Comparison of ENCODE assay signal across 16 cellular contexts in the genomic region with DNA sequence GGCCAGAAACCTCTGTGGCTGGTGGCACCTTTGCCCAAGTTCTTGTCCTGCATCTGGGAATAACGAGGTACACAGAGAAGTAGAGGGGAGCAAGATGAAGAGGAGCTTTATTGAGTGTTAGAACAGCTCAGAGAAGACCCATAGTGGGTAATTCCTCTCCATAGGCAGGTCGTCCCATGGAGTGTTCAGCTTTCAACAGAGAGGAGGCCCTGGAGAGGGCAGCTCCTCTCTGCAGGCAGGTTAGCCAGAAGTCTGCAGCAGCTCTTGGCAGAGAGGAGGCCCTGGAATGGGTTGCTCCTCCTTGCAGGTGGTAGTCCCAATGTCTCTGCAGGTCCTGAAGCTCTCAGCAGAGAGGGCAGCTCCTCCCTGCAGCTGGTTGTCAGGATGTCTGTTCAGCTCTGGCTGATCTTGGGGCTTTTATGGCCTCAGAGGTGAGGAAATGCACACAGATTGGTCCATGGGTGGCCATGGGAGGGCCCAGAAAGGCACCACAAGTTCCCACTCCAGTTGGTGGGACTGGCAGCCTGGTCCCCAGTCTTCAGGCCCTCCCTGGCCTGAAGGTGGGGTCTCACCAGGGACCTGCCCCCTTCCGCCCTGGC.
DNase-seq lines count a peak whose midpoint lies in the region; ATAC-seq and TF ChIP-seq lines count a peak whose summit lies in the region.
"Had no signal": no experiment of that assay in that cellular context is flagged by ENCODE, and none has a peak within 500 bp of the region (broad histone marks: within the 10 kb centered on the region; RNA-seq: fewer than 3 reads in every experiment).

No MANE protein-coding gene starts in this region.

- H3K9me3 Mint-ChIP-seq in activated naive CD4-positive, alpha-beta T cell treated with anti-CD3 and anti-CD28 coated beads, Interleukin-2, amount 10 ng/mL, durations not matched to agents 7 days and 5 days = peaks cover 3% of the 10 kb centered on the region
- no peaks in the 10 kb centered on the region for H3K9me3 Mint-ChIP-seq in stimulated activated naive CD8-positive, alpha-beta T cell treated with anti-CD3 and anti-CD28 coated beads, Interleukin-15, Interleukin-2, amounts not matched to agents 100 ng/mL and 50 ng/mL, for 24 hours

- H2AFZ ChIP-seq in Loucy (ENCODE audit: low read length) = peak overlapping the region; percentile 62; the same call in 1 of the 2 replicates

- H3K4me1 ChIP-seq in Loucy (ENCODE audit: insufficient read depth, low read length, poor library complexity, severe bottlenecking) (peaks cover 13% of the 10 kb centered on the region), BE2C (peaks cover 2% of the 10 kb centered on the region)
- H3K4me1 ChIP-seq: gastrocnemius medialis had no signal

- H3F3A ChIP-seq in Loucy (ENCODE audit: low read depth) = no peaks in the 10 kb centered on the region

- peaks cover 28% of the 10 kb centered on the region for H3K4me1 Mint-ChIP-seq in activated naive CD4-positive, alpha-beta T cell treated with anti-CD3 and anti-CD28 coated beads, Interleukin-2, amount 10 ng/mL, durations not matched to agents 7 days and 5 days
- peaks cover 27% of the 10 kb centered on the region for H3K4me1 Mint-ChIP-seq in stimulated activated naive CD8-positive, alpha-beta T cell treated with anti-CD3 and anti-CD28 coated beads, Interleukin-15, Interleukin-2, amounts not matched to agents 100 ng/mL and 50 ng/mL, for 24 hours (ENCODE audit: low read depth)

- no peaks in the 10 kb centered on the region for H4K20me1 ChIP-seq in Loucy (ENCODE audit: insufficient read depth, low read length, poor library complexity, severe bottlenecking)

- H3K4me2 ChIP-seq in Loucy (ENCODE audit: low read depth, low read length, poor library complexity, severe bottlenecking) = no peak overlapping the region

- TF ChIP-seq CTCF in Loucy (conservative IDR thresholded peaks at IDR 0.05; ENCODE audit: low read length) (no peak), BE2C (IDR thresholded peaks at IDR 0.05; ENCODE audit: low read depth, low read length) (no peak)

- no peak overlapping the region for H3K9ac ChIP-seq in Loucy (ENCODE audit: low read depth, low read length, poor library complexity, severe bottlenecking)

- H3K4me3 ChIP-seq in Loucy (ENCODE audit: low read length, poor library complexity, severe bottlenecking) (no peak overlapping the region), BE2C (ENCODE audit: low read depth, low read length) (no peak overlapping the region)
- H3K4me3 ChIP-seq: gastrocnemius medialis had no signal

- CTCF ChIA-PET in activated naive CD4-positive, alpha-beta T cell treated with anti-CD3 and anti-CD28 coated beads, Interleukin-2, amount 10 ng/mL, durations not matched to agents 7 days and 5 days (lab: Charles Lee) = interaction anchor here (0.7 to 1.3 kb wide), 5 partner anchors 9 to 827 kb away, joined by 3 to 5 read pairs (median 4); no protein-coding TSS in a partner anchor

- peak; percentile 48 for ATAC-seq in GM21447 (IDR thresholded peaks at IDR 0.05; ENCODE audit: unreplicated experiment)
- ATAC-seq: gastrocnemius medialis had no signal

- peak overlapping the region; percentile 60 for H3K27ac Mint-ChIP-seq in activated naive CD4-positive, alpha-beta T cell treated with anti-CD3 and anti-CD28 coated beads, Interleukin-2, amount 10 ng/mL, durations not matched to agents 7 days and 5 days
- H3K27ac Mint-ChIP-seq in stimulated activated naive CD8-positive, alpha-beta T cell treated with anti-CD3 and anti-CD28 coated beads, Interleukin-15, Interleukin-2, amounts not matched to agents 100 ng/mL and 50 ng/mL, for 24 hours = peak overlapping the region; percentile 68

- H3K9me3 ChIP-seq in Loucy (ENCODE audit: insufficient read depth, low read depth, low read length) (no peaks in the 10 kb centered on the region), BE2C (no peaks in the 10 kb centered on the region)
- H3K9me3 ChIP-seq: gastrocnemius medialis had no signal

- DNase-seq in activated naive CD4-positive, alpha-beta T cell treated with anti-CD3 and anti-CD28 coated beads, Interleukin-2, amount 10 ng/mL, durations not matched to agents 7 days and 5 days = no peak
- no peak for DNase-seq in activated naive CD4-positive, alpha-beta T cell (lab: John Stamatoyannopoulos, UW)
- DNase-seq in BE2C (no peak), NCI-H446 (lab: John Stamatoyannopoulos, UW) (no peak), NCI-H526 (lab: John Stamatoyannopoulos, UW) (no peak)
- DNase-seq: activated CD8-positive, alpha-beta memory T cell treated with anti-CD3 and anti-CD28 coated beads for 24 hours; activated effector memory CD4-positive, alpha-beta T cell treated with anti-CD3 and anti-CD28 coated beads, Interleukin-2, amount 50 U/mL, for 16 hours; gastrocnemius medialis; KBM-7; NCI-H2029; NCI-H82; stimulated activated CD4-positive, alpha-beta T cell treated with anti-CD3 and anti-CD28 coated beads, Interleukin-12 subunit alpha, Interleukin-12 subunit beta, amount 100 ng/mL, for 4 hours; T1000 had no signal

- no peaks in the 10 kb centered on the region for H3K9me2 ChIP-seq in Loucy (replicated peaks; ENCODE audit: low read depth, low read length)

- H3K79me2 ChIP-seq in Loucy (ENCODE audit: insufficient read depth, low read length) = no peaks in the 10 kb centered on the region

- H3K36me3 Mint-ChIP-seq in activated naive CD4-positive, alpha-beta T cell treated with anti-CD3 and anti-CD28 coated beads, Interleukin-2, amount 10 ng/mL, durations not matched to agents 7 days and 5 days = peaks cover 2% of the 10 kb centered on the region
- H3K36me3 Mint-ChIP-seq in stimulated activated naive CD8-positive, alpha-beta T cell treated with anti-CD3 and anti-CD28 coated beads, Interleukin-15, Interleukin-2, amounts not matched to agents 100 ng/mL and 50 ng/mL, for 24 hours (ENCODE audit: low read depth) = no peaks in the 10 kb centered on the region

- H3K27me3 Mint-ChIP-seq in activated naive CD4-positive, alpha-beta T cell treated with anti-CD3 and anti-CD28 coated beads, Interleukin-2, amount 10 ng/mL, durations not matched to agents 7 days and 5 days = peaks cover 8% of the 10 kb centered on the region
- no peaks in the 10 kb centered on the region for H3K27me3 Mint-ChIP-seq in stimulated activated naive CD8-positive, alpha-beta T cell treated with anti-CD3 and anti-CD28 coated beads, Interleukin-15, Interleukin-2, amounts not matched to agents 100 ng/mL and 50 ng/mL, for 24 hours

- H3K4me3 Mint-ChIP-seq in activated naive CD4-positive, alpha-beta T cell treated with anti-CD3 and anti-CD28 coated beads, Interleukin-2, amount 10 ng/mL, durations not matched to agents 7 days and 5 days = no peak overlapping the region
- H3K4me3 Mint-ChIP-seq in stimulated activated naive CD8-positive, alpha-beta T cell treated with anti-CD3 and anti-CD28 coated beads, Interleukin-15, Interleukin-2, amounts not matched to agents 100 ng/mL and 50 ng/mL, for 24 hours = no peak overlapping the region

- H3K27me3 ChIP-seq in Loucy (ENCODE audit: insufficient read depth, low read length, poor library complexity, severe bottlenecking) (no peaks in the 10 kb centered on the region), BE2C (no peaks in the 10 kb centered on the region)
- H3K27me3 ChIP-seq: gastrocnemius medialis had no signal

- H3K36me3 ChIP-seq in Loucy (ENCODE audit: insufficient read depth, low read length) (no peaks in the 10 kb centered on the region), BE2C (no peaks in the 10 kb centered on the region)
- H3K36me3 ChIP-seq: gastrocnemius medialis had no signal
